Comparison of ENCODE assay signal across 10 cellular contexts in the genomic region with DNA sequence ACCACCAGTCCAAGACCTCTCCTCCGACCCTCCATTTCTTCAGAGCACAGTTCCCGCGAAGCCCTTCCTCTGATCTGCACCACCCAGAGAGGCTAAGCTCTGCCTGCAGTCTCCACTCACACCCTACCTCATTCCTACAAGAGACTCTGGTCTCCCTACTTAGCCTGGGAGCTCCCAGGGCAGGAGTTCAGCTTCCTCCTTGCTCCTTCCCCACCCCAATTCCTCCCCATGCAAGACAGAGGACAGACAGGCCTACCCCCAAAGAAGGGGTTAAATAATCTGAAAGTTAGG. TPM values are rescaled to one million over a fixed set of nuclear protein-coding genes. Genes with fewer than 3 reads are reported as not detected.
DNase-seq lines count a peak whose midpoint lies in the region; ATAC-seq, FAIRE-seq and TF ChIP-seq lines count a peak whose summit lies in the region.
"Had no signal": no experiment of that assay in that cellular context is flagged by ENCODE, and none has a peak within 500 bp of the region (broad histone marks: within the 10 kb centered on the region; RNA-seq: fewer than 3 reads in every experiment).

No MANE protein-coding gene starts in this region.

- DNase-seq in H1 (ENCODE audit: low read depth in 1 of 2, low spot score in 2 of 2) (no peak), inferior parietal cortex (ENCODE audit: extremely low spot score) (no peak), Kasumi-1 (lab: John Stamatoyannopoulos, UW) (no peak), SK-N-DZ (ENCODE audit: low spot score) (no peak), natural killer cell (no peak)

- H3K4me2 ChIP-seq in H1 (ENCODE audit: insufficient read depth in 1 of 2, low read depth in 2 of 2, low read length in 2 of 2) = no peak overlapping the region

- no peaks in the 10 kb centered on the region; a peak in 1 of 7 replicates for H3K4me1 ChIP-seq in H1 (replicated peaks in 1 of 4; ENCODE audit: control insufficient read depth in 3 of 4, insufficient read depth in 4 of 4, low read length in 3 of 4)

- no peaks in the 10 kb centered on the region for H3K4me1 Mint-ChIP-seq in natural killer cell
- H3K4me1 Mint-ChIP-seq: activated CD4-positive, alpha-beta memory T cell treated with anti-CD3 and anti-CD28 coated beads, Interleukin-2, amount 10 ng/mL, durations not matched to agents 7 days and 5 days had no signal

- no peak overlapping the region for H2BK12ac ChIP-seq in H1 (ENCODE audit: low read depth, low read length)

- no peaks in the 10 kb centered on the region for H3K79me2 ChIP-seq in H1 (ENCODE audit: control insufficient read depth in 1 of 2, insufficient read depth in 2 of 2, low read length in 2 of 2)

- POLR2A ChIA-PET in H1 (lab: Charles Lee; ENCODE audit: partially characterized antibody) = interaction anchor here (0.9 to 1.2 kb wide), 3 partner anchors 8 to 49 kb away, joined by 3 read pairs; no protein-coding TSS in a partner anchor

- no peak overlapping the region for H3K14ac ChIP-seq in H1 (ENCODE audit: insufficient read length)

- no peaks in the 10 kb centered on the region for H3K23me2 ChIP-seq in H1 (ENCODE audit: low read depth, low read length)

- H3K23ac ChIP-seq in H1 (ENCODE audit: insufficient read length) = no peak overlapping the region

- TF ChIP-seq EP300 in H1 (IDR thresholded peaks at IDR 0.05; ENCODE audit: borderline replicate concordance in 1 of 2, low read depth in 2 of 2, low read length in 2 of 2) = no peak

- no peak overlapping the region for H3K4me3 Mint-ChIP-seq in natural killer cell
- H3K4me3 Mint-ChIP-seq: activated CD4-positive, alpha-beta memory T cell treated with anti-CD3 and anti-CD28 coated beads, Interleukin-2, amount 10 ng/mL, durations not matched to agents 7 days and 5 days had no signal

- H3K9ac ChIP-seq in H1 (replicated peaks in 1 of 4; ENCODE audit: extremely low read depth in 1 of 4, low read depth in 3 of 4, low read length in 3 of 4) = no peak overlapping the region

- no peaks in the 10 kb centered on the region for H3K9me3 ChIP-seq in H1 (ENCODE audit: insufficient read depth in 2 of 2, low read depth in 1 of 2, low read length in 1 of 2)

- FAIRE-seq in H1 (lab: Jason Lieb, UNC) = no peak

- no peaks in the 10 kb centered on the region for H3K36me3 Mint-ChIP-seq in natural killer cell

- H2BK20ac ChIP-seq in H1 (ENCODE audit: low read length) = no peak overlapping the region

- H3K36me3 ChIP-seq in H1 (ENCODE audit: control insufficient read depth in 2 of 4, insufficient read depth in 4 of 4, low read length in 3 of 4) = no peaks in the 10 kb centered on the region

- intact Hi-C loops in natural killer cell (cut with micrococcal nuclease) = no loop called here

- H2AFZ ChIP-seq in H1 (ENCODE audit: low read length) = no peak overlapping the region

- H3K79me1 ChIP-seq in H1 (ENCODE audit: low read depth, low read length) = no peaks in the 10 kb centered on the region

- H2AK5ac ChIP-seq in H1 (ENCODE audit: low read depth, low read length) = no peak overlapping the region

- H3K27me3 Mint-ChIP-seq in natural killer cell (ENCODE audit: low read depth in 2 of 2) = peaks cover 8 to 9% of the 10 kb centered on the region in 2 donors

- H4K5ac ChIP-seq in H1 (ENCODE audit: insufficient read length, low read depth, low read length) = no peak overlapping the region

- WGBS in H1 (ENCODE audit: extremely low coverage in 1 of 2, insufficient coverage in 1 of 2, insufficient read length in 1 of 2, insufficient replicate concordance in 2 of 2, low coverage in 1 of 2, low lambda C conversion rate in 2 of 2, missing lambda C conversion rate in 1 of 2), 2 experiments = 97% methylated on average over 3 of the region's 3 CpGs; no CpG with 5 or more reads in 1 of the 2 experiments

- H4K91ac ChIP-seq in H1 (replicated peaks; ENCODE audit: insufficient read length, low read length) = no peak overlapping the region

- no peak overlapping the region for H3K27ac ChIP-seq in H1 (ENCODE audit: low read depth, low read length)
- peak overlapping the region; percentile 50 for H3K27ac ChIP-seq in temporal lobe (ENCODE audit: low read depth, low read length)

- H2BK5ac ChIP-seq in H1 (ENCODE audit: low read depth, low read length) = no peak overlapping the region

- ATAC-seq in GM19438 (IDR thresholded peaks at IDR 0.05; ENCODE audit: low read depth, unreplicated experiment) = peak; percentile 14
- peak; percentile 10 for ATAC-seq in HG03175 (IDR thresholded peaks at IDR 0.05; ENCODE audit: unreplicated experiment)
- ATAC-seq in natural killer cell = no peak

- H2BK15ac ChIP-seq in H1 (ENCODE audit: low read length) = 0 out of 2 replicates have a peak overlapping the region, but pooled peaks have one; percentile 29

- no peak overlapping the region for H3K4me3 ChIP-seq in H1 (ENCODE audit: extremely low read depth in 1 of 4, insufficient read depth in 2 of 4, low read depth in 3 of 4, low read length in 4 of 4)

- no peak overlapping the region for H3K27ac Mint-ChIP-seq in natural killer cell
- H3K27ac Mint-ChIP-seq: activated CD4-positive, alpha-beta memory T cell treated with anti-CD3 and anti-CD28 coated beads, Interleukin-2, amount 10 ng/mL, durations not matched to agents 7 days and 5 days had no signal

- H4K8ac ChIP-seq in H1 (ENCODE audit: extremely low read depth, insufficient read depth, low read length) = no peak overlapping the region

- H2BK120ac ChIP-seq in H1 (replicated peaks; ENCODE audit: low read depth, low read length) = no peak overlapping the region

- no peaks in the 10 kb centered on the region for H4K20me1 ChIP-seq in H1 (replicated peaks in 1 of 2; ENCODE audit: control insufficient read depth in 1 of 2, insufficient read depth in 2 of 2, low read length in 2 of 2)

- H3K27me3 ChIP-seq in H1 (replicated peaks in 1 of 4; ENCODE audit: control insufficient read depth in 3 of 4, extremely low read depth in 1 of 4, insufficient read depth in 3 of 4, low read length in 3 of 4) = no peaks in the 10 kb centered on the region

- TF ChIP-seq RAD21 in H1 (IDR thresholded peaks at IDR 0.05 in 1 of 2, conservative IDR thresholded peaks at IDR 0.05 in 1 of 2; ENCODE audit: low read depth in 2 of 2, low read length in 2 of 2) = no peak

- no peak overlapping the region for H3K56ac ChIP-seq in H1 (replicated peaks; ENCODE audit: insufficient read length, low read depth, low read length)

- no peak for TF ChIP-seq CTCF in H1 (IDR thresholded peaks at IDR 0.05; ENCODE audit: control extremely low read depth in 1 of 3, insufficient read depth in 1 of 3, low read depth in 1 of 3, low read length in 3 of 3)
- TF ChIP-seq CTCF in natural killer cell (IDR thresholded peaks at IDR 0.05) = no peak

- CTCF ChIA-PET in H1 (lab: Charles Lee; ENCODE audit: partially characterized antibody) = interaction anchor here (0.6 to 2.4 kb wide), 6 partner anchors 12 to 112 kb away, joined by 3 to 8 read pairs (median 4); a partner anchor contains a TSS

- no peak overlapping the region for H3K4ac ChIP-seq in H1 (replicated peaks; ENCODE audit: insufficient read length, low read depth, low read length)

- no peaks in the 10 kb centered on the region for H3K9me3 Mint-ChIP-seq in natural killer cell
- H3K9me3 Mint-ChIP-seq: activated CD4-positive, alpha-beta memory T cell treated with anti-CD3 and anti-CD28 coated beads, Interleukin-2, amount 10 ng/mL, durations not matched to agents 7 days and 5 days had no signal

- H3K18ac ChIP-seq in H1 (ENCODE audit: extremely low read depth, low read length) = no peak overlapping the region

- TF ChIP-seq POLR2A in H1 (IDR thresholded peaks at IDR 0.05; ENCODE audit: control extremely low read depth in 1 of 2, low read depth in 2 of 2, low read length in 2 of 2) = no peak

TF ChIP-seq in H1, 55 proteins besides CTCF, POLR2A, EP300 and RAD21:
- no peak for TF ChIP-seq ASH2L (IDR thresholded peaks at IDR 0.05; ENCODE audit: low read length)
- no peak for TF ChIP-seq CREB1 (IDR thresholded peaks at IDR 0.05)
- TF ChIP-seq TEAD4 (IDR thresholded peaks at IDR 0.05; ENCODE audit: low read depth, low read length) = no peak
- no peak for TF ChIP-seq CEBPB (IDR thresholded peaks at IDR 0.05; ENCODE audit: low read depth, low read length)
- no peak for TF ChIP-seq TCF12 (IDR thresholded peaks at IDR 0.05; ENCODE audit: low read depth, low read length)

RNA-seq across cellular contexts. Expression of a gene that starts 12.6 kb away (rescaled TPM):
- total RNA-seq in H1 (2021; fragmentation: NEBNext Ultra II Directional; extraction: Animal tissue kit (Norgen Biotek cat#: 25700)) = 10.1 and 11.3 TPM in 2 replicates
- polyA plus RNA-seq in H1 (2011; rRNA removed) = 7.8 and 11.1 TPM in 2 replicates
- polyA plus RNA-seq in H1 (2011; cell fraction: cytosol; rRNA removed) = 8.5 TPM
- 44.7 TPM for polyA plus RNA-seq in H1 (2011; cell fraction: nucleus; rRNA removed)
- 8.8 to 11.3 TPM (median 9.7 TPM) in 4 replicates for polyA plus RNA-seq in H1 (2012, experiment 1 of 2)
- 7.9 TPM for polyA plus RNA-seq in H1 (2012, experiment 2 of 2)
- polyA plus RNA-seq in H1 (2013, experiment 1 of 2) = 6.8 TPM
- 6.5 TPM for polyA plus RNA-seq in H1 (2013, experiment 2 of 2)
- polyA minus RNA-seq in H1 (2011; rRNA and poly(A)+ RNA removed) = 9.8 and 15.7 TPM in 2 replicates
- polyA minus RNA-seq in H1 (2011; cell fraction: cytosol; rRNA and poly(A)+ RNA removed) = 21.9 TPM
- 21.9 TPM for polyA minus RNA-seq in H1 (2011; cell fraction: nucleus; rRNA and poly(A)+ RNA removed)
- total RNA-seq in temporal lobe = under 0.01 TPM
- polyA plus RNA-seq in SK-N-DZ (2014; cell fraction: cytosol; rRNA removed) = 0.15 TPM in 1 of 2 replicates, not detected in the other
- polyA plus RNA-seq in SK-N-DZ (2014; cell fraction: nucleus; rRNA removed) = 0.19 and 1.4 TPM in 2 replicates
- total RNA-seq in natural killer cell = 1 to 10 TPM; 2.3 to 3.1 (median 2.4) TPM
- total RNA-seq: fibroblast of villous mesenchyme had no signal

Comparison
In these comparisons a context has a peak if more than half of its experiments do, and no peak if none do; other contexts are left out.
1. ATAC-seq: peak in GM19438 (single experiment) and HG03175 (single experiment); none in natural killer cell (0 of 3).